34 cellular contexts compared by ENCODE assay signal in genomic region chr2:61862085-61862484, GRCh38.
"Had no signal": no experiment of that assay in that cellular context is flagged by ENCODE, and none has a peak within 500 bp of the region (broad histone marks: within the 10 kb centered on the region; RNA-seq: fewer than 3 reads in every experiment).

No MANE protein-coding gene starts in this region.

- H3K4me3 ChIP-seq: MG63 had no signal

- H3K27me3 ChIP-seq: MG63 had no signal

- DNase-seq: Karpas-422, Kasumi-1, MG63, MM.1S, MV-4-11, NCI-H1048, NCI-H1092, NCI-H1092 treated with DMSO at 0.1 percent for 48 hours, NCI-H1105, NCI-H1105 treated with DMSO at 0.1 percent for 48 hours, NCI-H1417, NCI-H1417 treated with DMSO at 0.1 percent for 48 hours, NCI-H1436, NCI-H1436 treated with DMSO at 0.1 percent for 48 hours, NCI-H146, NCI-H1694, NCI-H1694 treated with DMSO at 0.1 percent for 48 hours, NCI-H187, NCI-H187 treated with DMSO at 0.1 percent for 48 hours, NCI-H1930, NCI-H2029, NCI-H2029 treated with DMSO at 0.1 percent for 48 hours, NCI-H2081, NCI-H2081 treated with DMSO at 0.1 percent for 48 hours, NCI-H2107, NCI-H2171, NCI-H2171 treated with DMSO at 0.1 percent for 48 hours, NCI-H2227 treated with DMSO at 0.1 percent for 48 hours, NCI-H226, NCI-H345, NCI-H446, NCI-H446 treated with DMSO at 0.1 percent for 48 hours, NCI-H510A, NCI-H510A treated with DMSO at 0.1 percent for 48 hours had no signal

- H3K9me3 ChIP-seq: MG63 had no signal
